In genomic region chr1:10028956-10029491, GRCh38 we compare ENCODE assay signal across 14 cellular contexts. TPM values are rescaled to one million over a fixed set of nuclear protein-coding genes. Genes with fewer than 3 reads are reported as not detected.
DNase-seq lines count a peak whose midpoint lies in the region; ATAC-seq, FAIRE-seq and TF ChIP-seq lines count a peak whose summit lies in the region.
"Not testable (repeated sequence)": the region's sequence is repeated elsewhere in the genome, so short reads cannot be mapped to it uniquely, and the experiment has no call there.
"Had no signal": no experiment of that assay in that cellular context is flagged by ENCODE, and none has a peak within 500 bp of the region (broad histone marks: within the 10 kb centered on the region; RNA-seq: fewer than 3 reads in every experiment).

No MANE protein-coding gene starts in this region.

- not testable (repeated sequence) for H3K23ac ChIP-seq in neuronal stem cell (ENCODE audit: low read depth, low read length, poor library complexity)

- H3K9me3 ChIP-seq in HepG2 (ENCODE audit: low read length); neuronal stem cell (replicated peaks in 1 of 2; ENCODE audit: control insufficient read depth in 2 of 2, insufficient read depth in 1 of 2, low read depth in 1 of 2, low read length in 2 of 2); upper lobe of left lung: not testable (repeated sequence)

- H3K4me3 Mint-ChIP-seq in chondrocyte (ENCODE audit: unreplicated experiment), result not testable (repeated sequence)

- not testable (repeated sequence) for H3K4me1 ChIP-seq in HepG2 (ENCODE audit: insufficient read depth, low read length); neuronal stem cell (ENCODE audit: control insufficient read depth in 2 of 2, insufficient read depth in 1 of 2, low read depth in 1 of 2, low read length in 2 of 2)
- H3K4me1 ChIP-seq in upper lobe of left lung, result peaks cover 6 to 17% (median 8%) of the 10 kb centered on the region in 4 donors

- CTCF ChIA-PET in HepG2 (lab: Yijun Ruan, JAX; ENCODE audit: low intra/inter-chr PET ratio, low total read pairs), result not testable (repeated sequence)

- POLR2A ChIA-PET in HepG2 (lab: Yijun Ruan, JAX), result not testable (repeated sequence)

- H2BK12ac ChIP-seq in neuronal stem cell (ENCODE audit: low read length), result peak overlapping the region; percentile 41

- not testable (repeated sequence) for H3K9me3 Mint-ChIP-seq in chondrocyte (ENCODE audit: low read depth)

- not testable (repeated sequence) for H3K27me3 ChIP-seq in HL-60 (ENCODE audit: insufficient read depth, poor library complexity, severe bottlenecking); HepG2 (ENCODE audit: control insufficient read depth in 1 of 2, insufficient read depth in 2 of 2, low read length in 2 of 2); neuronal stem cell (ENCODE audit: control insufficient read depth in 3 of 3, insufficient read depth in 3 of 3, low read depth in 1 of 3, low read length in 3 of 3); upper lobe of left lung

- in situ Hi-C loops in HepG2 (cut with HindIII; ENCODE audit: extremely low pct_ligation_motif_present, low pct_unique_long_range_greater_than_20kb), result not testable (repeated sequence)

- BruUV-seq in HepG2 (replicated peaks; lab: Mats Ljungman, UMichigan), result not testable (repeated sequence)

- not testable (repeated sequence) for H2BK5ac ChIP-seq in neuronal stem cell (ENCODE audit: low read length)

- H3K36me3 Mint-ChIP-seq in chondrocyte (ENCODE audit: low read depth), result not testable (repeated sequence)

- not testable (repeated sequence) for H3K9ac ChIP-seq in HepG2 (ENCODE audit: insufficient read depth, low read depth, low read length); neuronal stem cell (ENCODE audit: low read depth, low read length, poor library complexity)

- ATAC-seq in HepG2; upper lobe of left lung (ENCODE audit: low FRiP score in 2 of 2): not testable (repeated sequence)

- FAIRE-seq in HepG2 (lab: Jason Lieb, UNC), result not testable (repeated sequence)

- not testable (repeated sequence) for H2BK120ac ChIP-seq in neuronal stem cell (ENCODE audit: low read depth, low read length)

- not testable (repeated sequence) for TF ChIP-seq EP300 in HepG2 (IDR thresholded peaks at IDR 0.05; ENCODE audit: low read depth in 2 of 2, low read length in 2 of 2); HepG2 (CRISPR knock-in tag; IDR thresholded peaks at IDR 0.05; ENCODE audit: borderline replicate concordance); upper lobe of left lung (IDR thresholded peaks at IDR 0.05)

- peak overlapping the region; percentile 53 for H3K4me2 ChIP-seq in HepG2 (ENCODE audit: low read depth, low read length)
- H3K4me2 ChIP-seq in neuronal stem cell (ENCODE audit: insufficient read depth, low read length, poor library complexity, severe bottlenecking), result not testable (repeated sequence)

- not testable (repeated sequence) for H2AFZ ChIP-seq in HepG2 (ENCODE audit: low read length)
- H2AFZ ChIP-seq in neuronal stem cell (ENCODE audit: low read length), result peak overlapping the region; percentile 47

- TF ChIP-seq CTCF in HL-60 (IDR thresholded peaks at IDR 0.05; ENCODE audit: insufficient read depth, low read length); chondrocyte (IDR thresholded peaks at IDR 0.05); HepG2 (CRISPR knock-in tag; IDR thresholded peaks at IDR 0.05); upper lobe of left lung (IDR thresholded peaks at IDR 0.05): not testable (repeated sequence)

- not testable (repeated sequence) for H3K27me3 Mint-ChIP-seq in chondrocyte (ENCODE audit: low read depth)

- H3K18ac ChIP-seq in neuronal stem cell (ENCODE audit: low read length), result peak overlapping the region; percentile 64

- not testable (repeated sequence) for H3K79me2 ChIP-seq in HepG2 (ENCODE audit: insufficient read depth, low read length)

- not testable (repeated sequence) for H2AK5ac ChIP-seq in neuronal stem cell (ENCODE audit: low read depth, low read length)

- not testable (repeated sequence) for H2BK15ac ChIP-seq in neuronal stem cell (ENCODE audit: low read length)

- H3K14ac ChIP-seq in neuronal stem cell (ENCODE audit: low read length), result not testable (repeated sequence)

- peak; percentile 21 to 88 for DNase-seq in HL-60 (ENCODE audit: low read depth in 1 of 2, low spot score in 1 of 2)
- peak; percentile 66 for DNase-seq in MV-4-11 (lab: John Stamatoyannopoulos, UW)
- peak; percentile 63 for DNase-seq in NOMO-1 treated with dmso at 0.1 percent for 144 hours (lab: John Stamatoyannopoulos, UW; ENCODE audit: unreplicated experiment)
- peak; percentile 68 for DNase-seq in SKM-1 treated with dmso at 0.1 percent for 144 hours (lab: John Stamatoyannopoulos, UW; ENCODE audit: unreplicated experiment)
- peak; percentile 74 for DNase-seq in chondrocyte (ENCODE audit: low spot score)
- not testable (repeated sequence) for DNase-seq in HepG2 (ENCODE audit: low spot score); neuronal stem cell (ENCODE audit: low spot score)
- DNase-seq in upper lobe of left lung, result peak; percentile 46 to 66

- H3K79me1 ChIP-seq in neuronal stem cell (ENCODE audit: low read depth, low read length), result not testable (repeated sequence)

- not testable (repeated sequence) for H4K91ac ChIP-seq in neuronal stem cell (ENCODE audit: low read depth, low read length, poor library complexity)

- H3K27ac ChIP-seq in HL-60 (replicated peaks), result peak overlapping the region; percentile 71
- H3K27ac ChIP-seq in HepG2 (ENCODE audit: extremely low read length, insufficient read depth, low read length); neuronal stem cell (replicated peaks; ENCODE audit: low read length): not testable (repeated sequence)
- H3K27ac ChIP-seq in upper lobe of left lung, result peak overlapping the region in 1 of 4 donors; percentile 79

- not testable (repeated sequence) for H4K8ac ChIP-seq in neuronal stem cell (ENCODE audit: low read depth, low read length)

- WGBS in HepG2 (ENCODE audit: low lambda C conversion rate), result 34% methylated on average over 13 of the region's 24 CpGs
- no CpG with 5 or more reads among the region's 24 CpGs for WGBS in neuronal stem cell (ENCODE audit: extremely low coverage in 2 of 2, insufficient read length in 2 of 2, insufficient replicate concordance in 1 of 2), 2 donors
- 67 to 72% methylated on average over 11 to 16 of the region's 24 CpGs for WGBS in upper lobe of left lung, 2 donors

- H4K20me1 ChIP-seq in HepG2 (ENCODE audit: insufficient read depth, low read length), result not testable (repeated sequence)

- TF ChIP-seq POLR2A in HepG2 (IDR thresholded peaks at IDR 0.05; ENCODE audit: insufficient read depth in 1 of 2, low read depth in 2 of 2, low read length in 2 of 2); upper lobe of left lung (IDR thresholded peaks at IDR 0.05): not testable (repeated sequence)

- intact Hi-C loops in HepG2 (cut with micrococcal nuclease; ENCODE audit: unreplicated experiment), result not testable (repeated sequence)

- peak overlapping the region; percentile 13 for H3K27ac Mint-ChIP-seq in chondrocyte (ENCODE audit: unreplicated experiment)

- H3K4ac ChIP-seq in neuronal stem cell (ENCODE audit: low read length), result not testable (repeated sequence)

- H3K36me3 ChIP-seq in HepG2 (replicated peaks in 1 of 2; ENCODE audit: control insufficient read depth in 1 of 2, insufficient read depth in 2 of 2, low read length in 2 of 2); neuronal stem cell (replicated peaks in 1 of 2; ENCODE audit: control insufficient read depth in 2 of 2, insufficient read depth in 2 of 2, low read length in 2 of 2); upper lobe of left lung: not testable (repeated sequence)

- peaks cover 21% of the 10 kb centered on the region for H3K4me1 Mint-ChIP-seq in chondrocyte (ENCODE audit: low read depth)

- H3K4me3 ChIP-seq in HL-60 (replicated peaks; ENCODE audit: insufficient read depth, low read length) (0 out of 2 replicates have a peak overlapping the region, but pooled peaks have one; percentile 8), upper lobe of left lung (peak overlapping the region in 1 of 4 donors; percentile 14)
- H3K4me3 ChIP-seq in HepG2 (replicated peaks in 1 of 3; ENCODE audit: insufficient read depth in 1 of 3, low read depth in 2 of 3, low read length in 3 of 3); neuronal stem cell (ENCODE audit: low read length in 2 of 2): not testable (repeated sequence)

- TF ChIP-seq RAD21 in HepG2 (CRISPR knock-in tag; IDR thresholded peaks at IDR 0.05), result not testable (repeated sequence)

RNA-seq across cellular contexts. Expression of gene UBE4B, which starts 3.7 kb away (rescaled TPM):
- total RNA-seq in chondrocyte (46.3 to 51.9 TPM (median 47.1 TPM) in 3 replicates), HepG2 (2016; rRNA removed; fragmentation: Illumina TruSeq; extraction: Trizol) (24.8 and 32.0 TPM in 2 replicates), upper lobe of left lung (10 to 100 TPM; 24.5 to 83.8 (median 42.8) TPM)
- 8.2 and 8.9 TPM in 2 replicates for total RNA-seq in HepG2 (2016; cell fraction: cytosol; rRNA removed; fragmentation: Illumina TruSeq; extraction: Trizol; ENCODE audit: low read depth)
- 25.2 and 27.0 TPM in 2 replicates for total RNA-seq in HepG2 (2016; cell fraction: insoluble cytoplasmic fraction; rRNA removed; fragmentation: Illumina TruSeq; extraction: Trizol)
- total RNA-seq in HepG2 (2016; cell fraction: membrane; rRNA removed; fragmentation: Illumina TruSeq; extraction: Trizol), result 17.6 and 18.3 TPM in 2 replicates
- total RNA-seq in HepG2 (2016; cell fraction: nucleus; rRNA removed; fragmentation: Illumina TruSeq; extraction: Trizol), result 21.7 and 24.4 TPM in 2 replicates
- polyA plus RNA-seq in HepG2 (2011; rRNA removed), result 15.2 and 15.3 TPM in 2 replicates
- 13.1 and 13.4 TPM in 2 replicates for polyA plus RNA-seq in HepG2 (2011; cell fraction: cytosol; rRNA removed)
- polyA plus RNA-seq in HepG2 (2011; cell fraction: nucleus; rRNA removed), result 27.1 and 31.0 TPM in 2 replicates
- 30.9 and 36.8 TPM in 2 replicates for polyA plus RNA-seq in HepG2 (2012)
- polyA plus RNA-seq in HepG2 (2016; cell fraction: cytosol; fragmentation: Illumina TruSeq; extraction: Trizol; ENCODE audit: low read depth), result 3.9 and 4.2 TPM in 2 replicates
- 26.3 and 39.4 TPM in 2 replicates for polyA plus RNA-seq in HepG2 (2016; cell fraction: insoluble cytoplasmic fraction; fragmentation: Illumina TruSeq; extraction: Trizol; ENCODE audit: low read depth)
- 12.1 and 14.1 TPM in 2 replicates for polyA plus RNA-seq in HepG2 (2016; cell fraction: membrane; fragmentation: Illumina TruSeq; extraction: Trizol; ENCODE audit: low read depth)
- polyA plus RNA-seq in HepG2 (2016; cell fraction: nucleus; fragmentation: Illumina TruSeq; extraction: Trizol; ENCODE audit: insufficient read depth, low read depth), result 34.1 and 39.2 TPM in 2 replicates
- polyA minus RNA-seq in HepG2 (2011; rRNA and poly(A)+ RNA removed; ENCODE audit: low replicate concordance), result 27.1 and 39.8 TPM in 2 replicates
- polyA minus RNA-seq in HepG2 (2011; cell fraction: cytosol; rRNA and poly(A)+ RNA removed), result 20.1 and 22.2 TPM in 2 replicates
- 26.5 and 28.8 TPM in 2 replicates for polyA minus RNA-seq in HepG2 (2011; cell fraction: nucleus; rRNA and poly(A)+ RNA removed)
- 37.6 TPM for polyA plus RNA-seq in neuronal stem cell (2013, experiment 1 of 2)
- 39.2 TPM for polyA plus RNA-seq in neuronal stem cell (2013, experiment 2 of 2)

RNA-seq across cellular contexts. Expression of gene RBP7, which starts 32.0 kb away (rescaled TPM):
- total RNA-seq in chondrocyte (0.47 TPM in 1 of 3 replicates, not detected in the others), HepG2 (2016; rRNA removed; fragmentation: Illumina TruSeq; extraction: Trizol) (2.0 and 2.3 TPM in 2 replicates), upper lobe of left lung (10 to 100 TPM in 1 of 6 donors, 1 to 10 TPM in 4, not detected in 1; 1.7 to 15.9 (median 4.3) TPM)
- 0.71 and 0.88 TPM in 2 replicates for total RNA-seq in HepG2 (2016; cell fraction: cytosol; rRNA removed; fragmentation: Illumina TruSeq; extraction: Trizol; ENCODE audit: low read depth)
- total RNA-seq in HepG2 (2016; cell fraction: insoluble cytoplasmic fraction; rRNA removed; fragmentation: Illumina TruSeq; extraction: Trizol), result 1.5 and 1.9 TPM in 2 replicates
- total RNA-seq in HepG2 (2016; cell fraction: membrane; rRNA removed; fragmentation: Illumina TruSeq; extraction: Trizol), result 2.0 and 2.2 TPM in 2 replicates
- total RNA-seq in HepG2 (2016; cell fraction: nucleus; rRNA removed; fragmentation: Illumina TruSeq; extraction: Trizol), result 0.71 TPM in 1 of 2 replicates, not detected in the other
- 1.6 and 2.0 TPM in 2 replicates for polyA plus RNA-seq in HepG2 (2011; rRNA removed)
- polyA plus RNA-seq in HepG2 (2011; cell fraction: cytosol; rRNA removed), result 0.90 and 1.5 TPM in 2 replicates
- not detected in 2 replicates for polyA plus RNA-seq in HepG2 (2011; cell fraction: nucleus; rRNA removed)
- 1.7 and 2.5 TPM in 2 replicates for polyA plus RNA-seq in HepG2 (2012)
- polyA plus RNA-seq in HepG2 (2016; cell fraction: cytosol; fragmentation: Illumina TruSeq; extraction: Trizol; ENCODE audit: low read depth), result 2.7 and 3.6 TPM in 2 replicates
- 3.0 and 4.6 TPM in 2 replicates for polyA plus RNA-seq in HepG2 (2016; cell fraction: insoluble cytoplasmic fraction; fragmentation: Illumina TruSeq; extraction: Trizol; ENCODE audit: low read depth)
- 2.2 and 3.1 TPM in 2 replicates for polyA plus RNA-seq in HepG2 (2016; cell fraction: membrane; fragmentation: Illumina TruSeq; extraction: Trizol; ENCODE audit: low read depth)
- polyA plus RNA-seq in HepG2 (2016; cell fraction: nucleus; fragmentation: Illumina TruSeq; extraction: Trizol; ENCODE audit: insufficient read depth, low read depth), result 0.88 and 0.90 TPM in 2 replicates
- polyA minus RNA-seq in HepG2 (2011; rRNA and poly(A)+ RNA removed; ENCODE audit: low replicate concordance), result 0.88 TPM in 1 of 2 replicates, not detected in the other
- polyA minus RNA-seq in HepG2 (2011; cell fraction: cytosol; rRNA and poly(A)+ RNA removed), result 1.1 TPM in 1 of 2 replicates, not detected in the other
- not detected in 2 replicates for polyA minus RNA-seq in HepG2 (2011; cell fraction: nucleus; rRNA and poly(A)+ RNA removed)
- polyA plus RNA-seq in neuronal stem cell (2013, experiment 1 of 2), result 3.8 TPM
- 3.5 TPM for polyA plus RNA-seq in neuronal stem cell (2013, experiment 2 of 2)
- total RNA-seq: CD4-positive, alpha-beta memory T cell; Daoy; GM23248; H4; HT1080; IMR-90 had no signal
- polyA plus RNA-seq: CD4-positive, alpha-beta memory T cell; GM23248 had no signal
